Comparison of ENCODE assay signal across 14 cellular contexts in the genomic region with DNA sequence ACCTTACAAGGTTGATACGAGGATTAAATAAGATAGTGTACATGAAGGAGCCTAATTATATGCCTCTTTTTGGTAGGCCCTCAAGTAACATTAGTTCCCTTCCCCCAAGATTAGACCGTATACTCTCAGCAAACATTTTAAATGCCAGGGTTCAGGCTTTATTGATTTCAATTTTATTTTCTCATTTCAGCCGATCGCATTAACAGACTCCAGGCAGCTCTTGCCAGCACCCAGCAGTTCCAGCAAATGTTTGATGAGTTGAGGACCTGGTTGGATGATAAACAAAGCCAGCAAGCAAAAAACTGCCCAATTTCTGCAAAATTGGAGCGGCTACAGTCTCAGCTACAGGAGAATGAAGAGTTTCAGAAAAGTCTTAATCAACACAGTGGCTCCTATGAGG.
DNase-seq lines count a peak whose midpoint lies in the region; ATAC-seq and TF ChIP-seq lines count a peak whose summit lies in the region.
"Had no signal": no experiment of that assay in that cellular context is flagged by ENCODE, and none has a peak within 500 bp of the region (broad histone marks: within the 10 kb centered on the region; RNA-seq: fewer than 3 reads in every experiment).

No MANE protein-coding gene starts in this region.

- H3K4me2 ChIP-seq in fibroblast of lung (ENCODE audit: extremely low read depth, insufficient read depth, low read length) (peak overlapping the region; percentile 11), osteoblast (ENCODE audit: insufficient read depth, low read length) (peak overlapping the region; percentile 31)

- peaks cover 8% of the 10 kb centered on the region for H3K36me3 ChIP-seq in Panc1 (ENCODE audit: control insufficient read depth, insufficient read depth, low read length)
- H3K36me3 ChIP-seq in fibroblast of lung (ENCODE audit: control insufficient read depth, insufficient read depth, low read length), result peaks cover 7% of the 10 kb centered on the region
- H3K36me3 ChIP-seq in osteoblast (ENCODE audit: insufficient read depth, low read length), result peaks cover 44% of the 10 kb centered on the region
- no peaks in the 10 kb centered on the region for H3K36me3 ChIP-seq in testis (ENCODE audit: low read depth, missing control alignments)

- DNase-seq in AG04450 (ENCODE audit: low read depth, low spot score) (no peak), Panc1 (ENCODE audit: low read depth, low spot score) (no peak), fibroblast of lung (ENCODE audit: low read depth in 2 of 2) (no peak), osteoblast (ENCODE audit: insufficient read length, low spot score, missing footprints) (no peak), left colon (no peak), testis (no peak)
- DNase-seq: activated CD4-positive, CD25-positive, alpha-beta regulatory T cell treated with anti-CD3 and anti-CD28 coated beads, Interleukin-2, amount 50 U/mL, for 72 hours; activated gamma-delta T cell; lower lobe of right lung; NCI-H2029; NCI-H524 had no signal

- H3K4me1 ChIP-seq in Panc1 (ENCODE audit: control insufficient read depth, insufficient read depth, low read length), result peaks cover 18% of the 10 kb centered on the region
- H3K4me1 ChIP-seq in fibroblast of lung (ENCODE audit: control insufficient read depth, extremely low read depth, insufficient read depth, low read length), result peaks cover 30% of the 10 kb centered on the region
- peaks cover 29% of the 10 kb centered on the region for H3K4me1 ChIP-seq in osteoblast (ENCODE audit: insufficient read depth, low read length)
- peaks cover 8% of the 10 kb centered on the region for H3K4me1 ChIP-seq in testis

- peak overlapping the region; percentile 21 for H3K27ac ChIP-seq in AG04450 (ENCODE audit: low read depth, low read length)
- peak overlapping the region; percentile 59; the same call in 1 of the 2 replicates for H3K27ac ChIP-seq in Panc1 (ENCODE audit: low read length)
- H3K27ac ChIP-seq in fibroblast of lung (ENCODE audit: insufficient read depth, low read length), result peak overlapping the region; percentile 55
- peak overlapping the region; percentile 59 for H3K27ac ChIP-seq in osteoblast (ENCODE audit: low read depth, low read length)
- H3K27ac ChIP-seq in testis, result no peak overlapping the region
- H3K27ac ChIP-seq: lower lobe of right lung had no signal

- 86 to 96% methylated on average over 5 of the region's 5 CpGs for WGBS in testis, 2 donors

- intact Hi-C loops in Panc1 (cut with micrococcal nuclease; ENCODE audit: unreplicated experiment) (no loop called here), left colon (cut with DNase I, micrococcal nuclease) (no loop called here), testis (cut with DNase I; ENCODE audit: low total_unique reads) (no loop called here)

- H3K9ac ChIP-seq in fibroblast of lung (ENCODE audit: insufficient read depth, low read length), result no peak overlapping the region

- TF ChIP-seq CTCF in AG04450 (IDR thresholded peaks at IDR 0.05; ENCODE audit: low read depth, low read length) (no peak), Panc1 (IDR thresholded peaks at IDR 0.05) (no peak), fibroblast of lung (conservative IDR thresholded peaks at IDR 0.05 in 1 of 2, IDR thresholded peaks at IDR 0.05 in 1 of 2; ENCODE audit: low read depth in 1 of 2, low read length in 2 of 2) (no peak), osteoblast (IDR thresholded peaks at IDR 0.05; ENCODE audit: extremely low read depth, low read depth, low read length) (no peak), testis (IDR thresholded peaks at IDR 0.05) (no peak)

- H3K27me3 ChIP-seq in AG04450 (ENCODE audit: control insufficient read depth, insufficient read depth, low read length), result no peaks in the 10 kb centered on the region
- no peaks in the 10 kb centered on the region for H3K27me3 ChIP-seq in Panc1 (ENCODE audit: control insufficient read depth, insufficient read depth, low read length)
- H3K27me3 ChIP-seq in fibroblast of lung (ENCODE audit: control insufficient read depth, insufficient read depth, low read length), result no peaks in the 10 kb centered on the region
- no peaks in the 10 kb centered on the region for H3K27me3 ChIP-seq in osteoblast (ENCODE audit: insufficient read depth, low read length)
- H3K27me3 ChIP-seq in testis, result no peaks in the 10 kb centered on the region
- H3K27me3 ChIP-seq: MG63 had no signal

- no peak for TF ChIP-seq POLR2A in testis (IDR thresholded peaks at IDR 0.05)

- H3K9me3 ChIP-seq in AG04450 (ENCODE audit: control insufficient read depth, insufficient read depth, low read length), result no peaks in the 10 kb centered on the region
- H3K9me3 ChIP-seq in Panc1 (ENCODE audit: control insufficient read depth, insufficient read depth, low read depth, low read length), result no peaks in the 10 kb centered on the region
- H3K9me3 ChIP-seq in fibroblast of lung (ENCODE audit: control insufficient read depth, insufficient read depth, low read depth, low read length), result no peaks in the 10 kb centered on the region
- no peaks in the 10 kb centered on the region for H3K9me3 ChIP-seq in osteoblast (ENCODE audit: low read depth, low read length)
- no peaks in the 10 kb centered on the region for H3K9me3 ChIP-seq in testis
- H3K9me3 ChIP-seq: lower lobe of right lung, MG63 had no signal

- in situ Hi-C loops in Panc1 (cut with HindIII; ENCODE audit: low pct_unique_long_range_greater_than_20kb, low sequenced_read_pairs), result no loop called here

- POLR2A ChIA-PET in AG04450 (lab: Yijun Ruan, JAX), result interaction anchor here (1.0 to 1.3 kb wide), 3 partner anchors 8 to 24 kb away, joined by 3 to 13 read pairs (median 4); no protein-coding TSS in a partner anchor
- POLR2A ChIA-PET in Panc1 (lab: Charles Lee), result interaction anchor here (0.6 kb wide), 1 partner anchor 18 kb away, joined by 3 read pairs; no protein-coding TSS in a partner anchor

- H2AFZ ChIP-seq in fibroblast of lung (ENCODE audit: low read length) (no peak overlapping the region), osteoblast (ENCODE audit: low read length) (no peak overlapping the region)

- CTCF ChIA-PET in AG04450 (lab: Charles Lee) (interaction anchor here (0.7 to 3.3 kb wide), 14 partner anchors 9 to 289 kb away, joined by 3 to 32 read pairs (median 5); no protein-coding TSS in a partner anchor), Panc1 (lab: Charles Lee) (interaction anchor here (1.0 to 1.2 kb wide), 2 partner anchors 20 to 24 kb away, joined by 3 to 6 read pairs; no protein-coding TSS in a partner anchor)

- no TSS peak for BruUV-seq in Panc1 (replicated peaks; lab: Mats Ljungman, UMichigan)

- H3K79me2 ChIP-seq in fibroblast of lung (ENCODE audit: control insufficient read depth, insufficient read depth, low read length) (peaks cover 31% of the 10 kb centered on the region), osteoblast (ENCODE audit: insufficient read depth, low read length) (peaks cover 25% of the 10 kb centered on the region)

- H3K4me3 ChIP-seq in AG04450 (ENCODE audit: low read depth, low read length) (no peak overlapping the region), Panc1 (ENCODE audit: low read depth in 2 of 2, low read length in 2 of 2) (no peak overlapping the region), fibroblast of lung (replicated peaks in 1 of 4; ENCODE audit: control extremely low read depth in 1 of 4, insufficient read depth in 1 of 4, low read depth in 3 of 4, low read length in 4 of 4) (no peak overlapping the region), osteoblast (ENCODE audit: insufficient read depth, low read length) (no peak overlapping the region), testis (no peak overlapping the region)
- H3K4me3 ChIP-seq: lower lobe of right lung, MG63 had no signal

- ATAC-seq in Panc1 (no peak), GM21786 (IDR thresholded peaks at IDR 0.05; ENCODE audit: unreplicated experiment) (no peak), left colon (no peak), HG03175 (IDR thresholded peaks at IDR 0.05; ENCODE audit: unreplicated experiment) (no peak)
- ATAC-seq: lower lobe of right lung had no signal

- H4K20me1 ChIP-seq in fibroblast of lung (ENCODE audit: control insufficient read depth, extremely low read depth, insufficient read depth, low read length) (no peaks in the 10 kb centered on the region), osteoblast (ENCODE audit: insufficient read depth, low read length) (no peaks in the 10 kb centered on the region)

Comparison
In these comparisons a context has a peak if more than half of its experiments do, and no peak if none do; other contexts are left out.
1. H3K27ac ChIP-seq: peak in AG04450 (single experiment), Panc1 (single experiment), fibroblast of lung (single experiment) and osteoblast (single experiment); none in testis (0 of 2).